8 cellular contexts compared by ENCODE assay signal in the genomic region with DNA sequence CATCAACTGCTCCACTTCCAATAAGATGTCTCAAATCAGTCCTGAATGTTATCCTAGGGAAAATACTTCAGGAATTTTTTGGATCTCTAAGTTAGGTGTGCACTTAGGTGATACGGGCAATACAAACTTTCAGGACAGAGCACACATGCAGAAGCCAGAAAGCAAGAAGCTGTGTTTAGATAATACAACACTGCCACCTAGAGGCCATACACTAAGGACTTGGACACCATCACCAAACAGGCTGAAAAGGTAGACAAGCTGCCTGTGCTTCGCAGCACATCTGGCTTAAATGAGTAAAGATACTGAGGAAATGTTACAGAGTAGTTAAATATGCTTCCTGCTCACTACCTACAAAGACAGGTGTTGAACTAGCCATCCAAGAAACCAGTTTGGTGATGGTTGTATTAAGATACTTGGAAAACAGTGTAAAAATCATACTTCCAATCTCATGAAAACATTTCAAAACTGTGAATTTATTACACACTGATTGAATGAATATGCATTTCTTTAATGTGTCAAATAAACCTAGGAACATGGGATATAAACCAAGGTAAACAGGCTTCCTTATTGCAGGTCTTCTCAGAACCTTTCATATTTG. TPM values are rescaled to one million over a fixed set of nuclear protein-coding genes. Genes with fewer than 3 reads are reported as not detected.
A peak's percentile ranks its signal among the peaks of the same experiment; 100 is the strongest.
DNase-seq lines count a peak whose midpoint lies in the region; ATAC-seq and TF ChIP-seq lines count a peak whose summit lies in the region.

No MANE protein-coding gene starts in this region.

- no peak overlapping the region for H3K27ac ChIP-seq in VCaP
- no peak overlapping the region for H3K27ac ChIP-seq in epithelial cell of prostate

- ATAC-seq in HG02981 (IDR thresholded peaks at IDR 0.05; ENCODE audit: unreplicated experiment), result peak; percentile 60
- ATAC-seq in HG03159 (IDR thresholded peaks at IDR 0.05; ENCODE audit: unreplicated experiment), result no peak
- no peak for ATAC-seq in GM19452 (IDR thresholded peaks at IDR 0.05; ENCODE audit: unreplicated experiment)

- DNase-seq in Daoy (ENCODE audit: low read depth), result peak; percentile 79
- DNase-seq in NCI-H226, result peak; percentile 48
- DNase-seq in epithelial cell of prostate (ENCODE audit: low read depth, low spot score), result peak; percentile 46
- DNase-seq in mucosa of gallbladder (ENCODE audit: low spot score), result peak; percentile 67

- peak; percentile 78 for TF ChIP-seq CTCF in VCaP (conservative IDR thresholded peaks at IDR 0.05)

RNA-seq across cellular contexts. Expression of a gene that starts 24.2 kb away (rescaled TPM):
- 10.1 and 11.5 TPM in 2 replicates for total RNA-seq in Daoy (2014; rRNA removed; shearing (Covaris generic))
- total RNA-seq in mucosa of gallbladder, result 21.0 TPM

RNA-seq across cellular contexts. Expression of a gene that starts 37.8 kb away (rescaled TPM):
- total RNA-seq in Daoy (2014; rRNA removed; shearing (Covaris generic)), result 56.9 and 60.0 TPM in 2 replicates
- total RNA-seq in mucosa of gallbladder, result 21.4 TPM

RNA-seq across cellular contexts. Expression of a gene that starts 46.1 kb away (rescaled TPM):
- total RNA-seq in Daoy (2014; rRNA removed; shearing (Covaris generic)), result not detected in 2 replicates
- total RNA-seq in mucosa of gallbladder, result 0.26 TPM
